Comparison of ENCODE assay signal across 9 cellular contexts in the genomic region with DNA sequence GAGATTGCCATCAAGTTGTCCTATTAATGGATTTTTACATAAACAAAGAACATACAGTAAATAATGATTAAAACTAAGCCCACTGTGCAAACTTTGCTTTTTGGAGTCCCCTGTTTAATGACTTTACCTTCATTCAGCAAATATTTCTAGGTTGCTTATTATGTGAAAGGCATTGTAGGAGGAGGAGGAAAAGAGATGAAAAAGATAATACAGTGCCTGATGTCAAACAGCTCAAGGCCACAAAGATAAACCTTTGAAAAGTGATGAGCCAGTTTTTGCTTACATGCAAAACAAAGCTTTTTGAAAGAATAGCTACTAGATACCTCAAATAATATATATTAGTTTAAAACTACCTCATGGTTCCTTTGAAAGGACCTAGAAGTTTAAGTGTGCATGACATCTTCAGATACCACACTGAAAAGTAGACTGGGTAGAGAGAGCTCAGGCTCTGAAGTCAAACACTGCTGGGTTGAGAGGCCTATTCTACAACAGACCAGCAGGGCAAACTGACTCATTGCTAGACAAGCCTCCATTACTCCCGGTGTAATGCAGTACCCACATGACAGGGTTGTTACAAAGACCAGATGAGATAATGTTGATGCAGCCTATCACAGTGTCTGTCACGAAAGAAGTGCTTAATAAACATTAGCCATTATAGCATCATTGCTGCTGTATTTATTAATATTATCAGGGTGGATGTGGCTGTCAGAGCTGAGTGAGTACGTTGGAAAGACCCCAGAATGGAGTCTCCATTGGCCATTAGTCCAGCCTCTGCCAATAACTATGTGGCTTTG. TPM values are rescaled to one million over a fixed set of nuclear protein-coding genes. Genes with fewer than 3 reads are reported as not detected.
DNase-seq lines count a peak whose midpoint lies in the region; ATAC-seq lines count a peak whose summit lies in the region.
"Had no signal": no experiment of that assay in that cellular context is flagged by ENCODE, and none has a peak within 500 bp of the region (broad histone marks: within the 10 kb centered on the region; RNA-seq: fewer than 3 reads in every experiment).

No MANE protein-coding gene starts in this region.

- ATAC-seq in GM18907 (IDR thresholded peaks at IDR 0.05; ENCODE audit: unreplicated experiment) (peak; percentile 95), HG03066 (IDR thresholded peaks at IDR 0.05; ENCODE audit: low read depth, unreplicated experiment) (peak; percentile 96)

- DNase-seq in Caki2 (ENCODE audit: low read depth), result peak; percentile 49
- DNase-seq in SK-MEL-5 (ENCODE audit: low read depth, low spot score), result peak; percentile 85
- DNase-seq in hepatic stellate cell (ENCODE audit: low spot score), result peak; percentile 31
- no peak for DNase-seq in inferior parietal cortex (ENCODE audit: extremely low spot score)
- no peak for DNase-seq in amygdala (lab: John Stamatoyannopoulos, UW)
- DNase-seq in medulla oblongata (ENCODE audit: extremely low spot score), result no peak
- DNase-seq: pancreas had no signal

- in situ Hi-C loops in Caki2 (cut with HindIII; ENCODE audit: low pct_unique_long_range_greater_than_20kb, low sequenced_read_pairs), result no loop called here
- in situ Hi-C loops in SK-MEL-5 (cut with HindIII; ENCODE audit: low pct_unique_long_range_greater_than_20kb, low sequenced_read_pairs), result loop anchor here (25.0 kb wide), 1 partner anchor 249 kb away; the partner anchor contains the start of genes ERCC8 and NDUFAF2

RNA-seq across cellular contexts. Expression of gene DEPDC1B, which starts 11.8 kb away (rescaled TPM):
- 38.3 and 65.3 TPM in 2 replicates for total RNA-seq in Caki2 (2014; rRNA removed; shearing (Covaris generic); ENCODE audit: low replicate concordance)
- total RNA-seq in SK-MEL-5 (2014; rRNA removed; shearing (Covaris generic)), result 18.8 and 21.5 TPM in 2 replicates
- 15.9 and 29.9 TPM in 2 replicates for polyA plus RNA-seq in SK-MEL-5 (2015; cell fraction: cytosol; rRNA removed)
- polyA plus RNA-seq in SK-MEL-5 (2015; cell fraction: nucleus; rRNA removed), result 17.1 and 18.3 TPM in 2 replicates

Comparison
In these comparisons a context has a peak if more than half of its experiments do, and no peak if none do; other contexts are left out.
1. DNase-seq: peak in Caki2 (single experiment), SK-MEL-5 (single experiment) and hepatic stellate cell (single experiment); none in inferior parietal cortex (single experiment), amygdala (0 of 56) and medulla oblongata (single experiment).